Comparison of ENCODE assay signal across 24 cellular contexts in genomic region chrX:49921109-49921508, GRCh38. TPM values are rescaled to one million over a fixed set of nuclear protein-coding genes. Genes with fewer than 3 reads are reported as not detected.
"Had no signal": no experiment of that assay in that cellular context is flagged by ENCODE, and none has a peak within 500 bp of the region (broad histone marks: within the 10 kb centered on the region; RNA-seq: fewer than 3 reads in every experiment).

No MANE protein-coding gene starts in this region.

- H3K27ac ChIP-seq: ascending aorta, brain microvascular endothelial cell, neutrophil, prostate gland had no signal

- H3K27me3 Mint-ChIP-seq: activated CD4-positive, alpha-beta memory T cell treated with anti-CD3 and anti-CD28 coated beads for 36 hours; type B pancreatic cell had no signal

- H3K9me3 ChIP-seq: adrenal gland, ascending aorta, left ventricle myocardium inferior, neutrophil, ovary, prostate gland, spleen, thoracic aorta had no signal

- H3K27me3 ChIP-seq: adrenal gland, ascending aorta, brain microvascular endothelial cell, ovary, spleen had no signal

- H3K4me1 ChIP-seq: ascending aorta, prostate gland had no signal

- H3K36me3 ChIP-seq: adrenal gland, ascending aorta, brain microvascular endothelial cell, left ventricle myocardium inferior, neutrophil, ovary, prostate gland, spleen, thoracic aorta had no signal

- H3K9me3 Mint-ChIP-seq: activated CD4-positive, alpha-beta memory T cell treated with anti-CD3 and anti-CD28 coated beads for 36 hours; activated naive CD4-positive, alpha-beta T cell treated with anti-CD3 and anti-CD28 coated beads, Interleukin-2, amount 50 U/mL, for 72 hours; natural killer cell treated with Interleukin-12 subunit alpha and Interleukin-12 subunit beta and Interleukin-15 and Interleukin-18, amount 100 ng/mL, for 72 hours; T-cell; type B pancreatic cell had no signal

- H3K4me3 Mint-ChIP-seq: activated CD4-positive, alpha-beta memory T cell treated with anti-CD3 and anti-CD28 coated beads for 36 hours; natural killer cell treated with Interleukin-12 subunit alpha and Interleukin-12 subunit beta and Interleukin-15 and Interleukin-18, amount 100 ng/mL, for 72 hours had no signal

- ATAC-seq: activated naive CD4-positive, alpha-beta T cell treated with anti-CD3 and anti-CD28 coated beads, Interleukin-2, amount 50 U/mL, for 72 hours; natural killer cell treated with Interleukin-12 subunit alpha and Interleukin-12 subunit beta and Interleukin-15 and Interleukin-18, amount 100 ng/mL, for 72 hours; T-cell had no signal

- DNase-seq: activated CD4-positive, alpha-beta memory T cell treated with anti-CD3 and anti-CD28 coated beads for 36 hours; activated CD4-positive, alpha-beta T cell treated with anti-CD3 and anti-CD28 coated beads for 48 hours; activated gamma-delta T cell; adrenal gland; brain microvascular endothelial cell; central memory CD4-positive, alpha-beta T cell; dermis blood vessel endothelial cell; effector CD8-positive, alpha-beta T cell; foreskin melanocyte; glutamatergic neuron; hippocampal formation; left ventricle myocardium inferior; ovary; spleen; stimulated activated CD4-positive, alpha-beta T cell treated with anti-CD3 and anti-CD28 coated beads, Interleukin-4, amount 100 ng/mL, for 1 hour; stimulated activated naive CD4-positive, alpha-beta T cell treated with Interleukin-2 at 50 U/mL for 16 hours; T-cell had no signal

- H3K36me3 Mint-ChIP-seq: T-cell had no signal

- H3K4me3 ChIP-seq: adrenal gland, ovary, prostate gland had no signal

- H3K27ac Mint-ChIP-seq: activated CD4-positive, alpha-beta memory T cell treated with anti-CD3 and anti-CD28 coated beads for 36 hours; natural killer cell treated with Interleukin-12 subunit alpha and Interleukin-12 subunit beta and Interleukin-15 and Interleukin-18, amount 100 ng/mL, for 72 hours; T-cell had no signal

RNA-seq across cellular contexts. Expression of gene USP27X, which starts 41.8 kb away (rescaled TPM):
- total RNA-seq: ascending aorta had no signal
